In the genomic region with DNA sequence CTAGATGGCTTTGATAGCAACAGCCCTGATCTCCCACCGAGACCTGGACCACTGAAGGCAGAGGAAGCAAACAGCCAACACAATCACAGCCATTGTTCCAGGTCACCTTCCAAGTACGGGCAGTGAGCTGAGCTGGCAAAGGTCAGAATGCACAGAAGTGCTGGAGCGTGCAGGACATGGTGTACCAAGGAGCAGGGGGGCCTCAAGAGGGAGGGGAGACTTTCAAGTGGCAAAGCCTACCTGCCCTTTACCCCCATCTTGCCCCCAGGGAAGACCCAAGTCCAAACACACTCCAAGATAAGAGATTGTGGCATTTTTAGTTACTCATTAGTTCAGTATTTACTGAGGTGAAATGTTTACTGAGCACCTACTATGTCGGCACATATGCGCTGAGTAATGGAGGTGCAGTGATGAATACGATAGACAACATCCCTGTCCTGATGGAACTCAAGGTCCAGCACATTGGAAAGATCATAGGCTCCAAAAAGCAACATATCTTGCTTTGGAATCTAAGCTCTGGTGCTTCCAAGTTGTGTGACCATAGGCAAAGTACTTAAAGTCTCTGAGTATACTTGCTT, we compare ENCODE assay signal across 1 cellular context.
A peak's percentile ranks its signal among the peaks of the same experiment; 100 is the strongest.
TF ChIP-seq lines count a peak whose summit lies in the region.

No MANE protein-coding gene starts in this region.

TF ChIP-seq in HepG2, 621 proteins besides CTCF, POLR2A, EP300 and RAD21 (continued from another document):
- TF ChIP-seq, protein P1, sequence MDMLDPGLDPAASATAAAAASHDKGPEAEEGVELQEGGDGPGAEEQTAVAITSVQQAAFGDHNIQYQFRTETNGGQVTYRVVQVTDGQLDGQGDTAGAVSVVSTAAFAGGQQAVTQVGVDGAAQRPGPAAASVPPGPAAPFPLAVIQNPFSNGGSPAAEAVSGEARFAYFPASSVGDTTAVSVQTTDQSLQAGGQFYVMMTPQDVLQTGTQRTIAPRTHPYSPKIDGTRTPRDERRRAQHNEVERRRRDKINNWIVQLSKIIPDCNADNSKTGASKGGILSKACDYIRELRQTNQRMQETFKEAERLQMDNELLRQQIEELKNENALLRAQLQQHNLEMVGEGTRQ (IDR thresholded peaks at IDR 0.05; ENCODE audit: low read depth, low read length): no peak
- TF ChIP-seq, protein P1 (CRISPR knock-in tag; IDR thresholded peaks at IDR 0.05; ENCODE audit: borderline replicate concordance): no peak
- TF ChIP-seq, protein P2, sequence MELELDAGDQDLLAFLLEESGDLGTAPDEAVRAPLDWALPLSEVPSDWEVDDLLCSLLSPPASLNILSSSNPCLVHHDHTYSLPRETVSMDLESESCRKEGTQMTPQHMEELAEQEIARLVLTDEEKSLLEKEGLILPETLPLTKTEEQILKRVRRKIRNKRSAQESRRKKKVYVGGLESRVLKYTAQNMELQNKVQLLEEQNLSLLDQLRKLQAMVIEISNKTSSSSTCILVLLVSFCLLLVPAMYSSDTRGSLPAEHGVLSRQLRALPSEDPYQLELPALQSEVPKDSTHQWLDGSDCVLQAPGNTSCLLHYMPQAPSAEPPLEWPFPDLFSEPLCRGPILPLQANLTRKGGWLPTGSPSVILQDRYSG (CRISPR knock-in tag; IDR thresholded peaks at IDR 0.05): no peak
- TF ChIP-seq, protein P3, sequence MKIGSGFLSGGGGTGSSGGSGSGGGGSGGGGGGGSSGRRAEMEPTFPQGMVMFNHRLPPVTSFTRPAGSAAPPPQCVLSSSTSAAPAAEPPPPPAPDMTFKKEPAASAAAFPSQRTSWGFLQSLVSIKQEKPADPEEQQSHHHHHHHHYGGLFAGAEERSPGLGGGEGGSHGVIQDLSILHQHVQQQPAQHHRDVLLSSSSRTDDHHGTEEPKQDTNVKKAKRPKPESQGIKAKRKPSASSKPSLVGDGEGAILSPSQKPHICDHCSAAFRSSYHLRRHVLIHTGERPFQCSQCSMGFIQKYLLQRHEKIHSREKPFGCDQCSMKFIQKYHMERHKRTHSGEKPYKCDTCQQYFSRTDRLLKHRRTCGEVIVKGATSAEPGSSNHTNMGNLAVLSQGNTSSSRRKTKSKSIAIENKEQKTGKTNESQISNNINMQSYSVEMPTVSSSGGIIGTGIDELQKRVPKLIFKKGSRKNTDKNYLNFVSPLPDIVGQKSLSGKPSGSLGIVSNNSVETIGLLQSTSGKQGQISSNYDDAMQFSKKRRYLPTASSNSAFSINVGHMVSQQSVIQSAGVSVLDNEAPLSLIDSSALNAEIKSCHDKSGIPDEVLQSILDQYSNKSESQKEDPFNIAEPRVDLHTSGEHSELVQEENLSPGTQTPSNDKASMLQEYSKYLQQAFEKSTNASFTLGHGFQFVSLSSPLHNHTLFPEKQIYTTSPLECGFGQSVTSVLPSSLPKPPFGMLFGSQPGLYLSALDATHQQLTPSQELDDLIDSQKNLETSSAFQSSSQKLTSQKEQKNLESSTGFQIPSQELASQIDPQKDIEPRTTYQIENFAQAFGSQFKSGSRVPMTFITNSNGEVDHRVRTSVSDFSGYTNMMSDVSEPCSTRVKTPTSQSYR (CRISPR knock-in tag; IDR thresholded peaks at IDR 0.05; ENCODE audit: borderline replicate concordance): no peak
- TF ChIP-seq ZBTB7B (CRISPR knock-in tag; IDR thresholded peaks at IDR 0.05) (0 out of 2 replicates have a peak, but pooled peaks have one; percentile 26), CREM (IDR thresholded peaks at IDR 0.05) (peak; percentile 30; the same call in 1 of the 2 replicates), CREM (CRISPR knock-in tag; IDR thresholded peaks at IDR 0.05) (no peak), SALL1 (CRISPR knock-in tag; IDR thresholded peaks at IDR 0.05) (0 out of 2 replicates have a peak, but pooled peaks have one; percentile 29), ZNF263 (CRISPR knock-in tag; IDR thresholded peaks at IDR 0.05) (0 out of 2 replicates have a peak, but pooled peaks have one; percentile 24), ZMYM3 (CRISPR knock-in tag; IDR thresholded peaks at IDR 0.05) (peak; percentile 85), PCBP2 (optimal IDR thresholded peaks at IDR 0.05; ENCODE audit: low read depth, low read length, poor library complexity, severe bottlenecking) (no peak), ZNF432 (CRISPR knock-in tag; IDR thresholded peaks at IDR 0.05; ENCODE audit: borderline replicate concordance) (no peak), HDAC2 (CRISPR knock-in tag; IDR thresholded peaks at IDR 0.05) (peak; percentile 53), FOXP1 (IDR thresholded peaks at IDR 0.05) (no peak), FOXP1 (CRISPR knock-in tag; IDR thresholded peaks at IDR 0.05) (peak; percentile 48; the same call in 1 of the 2 replicates), TSC22D2 (CRISPR knock-in tag; IDR thresholded peaks at IDR 0.05; ENCODE audit: borderline replicate concordance) (no peak), SOX6 (IDR thresholded peaks at IDR 0.05) (no peak), SOX6 (CRISPR knock-in tag; IDR thresholded peaks at IDR 0.05) (peak; percentile 38; the same call in 1 of the 2 replicates), HNF4G (IDR thresholded peaks at IDR 0.05; ENCODE audit: borderline replicate concordance, low read depth, low read length) (peak; percentile 64; the same call in 1 of the 2 replicates), HNF4G (CRISPR knock-in tag; IDR thresholded peaks at IDR 0.05; ENCODE audit: borderline replicate concordance, low read depth) (no peak), ZFX (CRISPR knock-in tag; IDR thresholded peaks at IDR 0.05; ENCODE audit: low read depth) (no peak), FOXA1 (IDR thresholded peaks at IDR 0.05) (no peak), FOXA1 (CRISPR knock-in tag; IDR thresholded peaks at IDR 0.05) (peak; percentile 10; the same call in 1 of the 2 replicates), SMAD3 (CRISPR knock-in tag; IDR thresholded peaks at IDR 0.05) (no peak)
- TF ChIP-seq, protein P4, sequence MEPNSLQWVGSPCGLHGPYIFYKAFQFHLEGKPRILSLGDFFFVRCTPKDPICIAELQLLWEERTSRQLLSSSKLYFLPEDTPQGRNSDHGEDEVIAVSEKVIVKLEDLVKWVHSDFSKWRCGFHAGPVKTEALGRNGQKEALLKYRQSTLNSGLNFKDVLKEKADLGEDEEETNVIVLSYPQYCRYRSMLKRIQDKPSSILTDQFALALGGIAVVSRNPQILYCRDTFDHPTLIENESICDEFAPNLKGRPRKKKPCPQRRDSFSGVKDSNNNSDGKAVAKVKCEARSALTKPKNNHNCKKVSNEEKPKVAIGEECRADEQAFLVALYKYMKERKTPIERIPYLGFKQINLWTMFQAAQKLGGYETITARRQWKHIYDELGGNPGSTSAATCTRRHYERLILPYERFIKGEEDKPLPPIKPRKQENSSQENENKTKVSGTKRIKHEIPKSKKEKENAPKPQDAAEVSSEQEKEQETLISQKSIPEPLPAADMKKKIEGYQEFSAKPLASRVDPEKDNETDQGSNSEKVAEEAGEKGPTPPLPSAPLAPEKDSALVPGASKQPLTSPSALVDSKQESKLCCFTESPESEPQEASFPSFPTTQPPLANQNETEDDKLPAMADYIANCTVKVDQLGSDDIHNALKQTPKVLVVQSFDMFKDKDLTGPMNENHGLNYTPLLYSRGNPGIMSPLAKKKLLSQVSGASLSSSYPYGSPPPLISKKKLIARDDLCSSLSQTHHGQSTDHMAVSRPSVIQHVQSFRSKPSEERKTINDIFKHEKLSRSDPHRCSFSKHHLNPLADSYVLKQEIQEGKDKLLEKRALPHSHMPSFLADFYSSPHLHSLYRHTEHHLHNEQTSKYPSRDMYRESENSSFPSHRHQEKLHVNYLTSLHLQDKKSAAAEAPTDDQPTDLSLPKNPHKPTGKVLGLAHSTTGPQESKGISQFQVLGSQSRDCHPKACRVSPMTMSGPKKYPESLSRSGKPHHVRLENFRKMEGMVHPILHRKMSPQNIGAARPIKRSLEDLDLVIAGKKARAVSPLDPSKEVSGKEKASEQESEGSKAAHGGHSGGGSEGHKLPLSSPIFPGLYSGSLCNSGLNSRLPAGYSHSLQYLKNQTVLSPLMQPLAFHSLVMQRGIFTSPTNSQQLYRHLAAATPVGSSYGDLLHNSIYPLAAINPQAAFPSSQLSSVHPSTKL (CRISPR knock-in tag; IDR thresholded peaks at IDR 0.05): 0 out of 2 replicates have a peak, but pooled peaks have one; percentile 26
- TF ChIP-seq, protein P5, sequence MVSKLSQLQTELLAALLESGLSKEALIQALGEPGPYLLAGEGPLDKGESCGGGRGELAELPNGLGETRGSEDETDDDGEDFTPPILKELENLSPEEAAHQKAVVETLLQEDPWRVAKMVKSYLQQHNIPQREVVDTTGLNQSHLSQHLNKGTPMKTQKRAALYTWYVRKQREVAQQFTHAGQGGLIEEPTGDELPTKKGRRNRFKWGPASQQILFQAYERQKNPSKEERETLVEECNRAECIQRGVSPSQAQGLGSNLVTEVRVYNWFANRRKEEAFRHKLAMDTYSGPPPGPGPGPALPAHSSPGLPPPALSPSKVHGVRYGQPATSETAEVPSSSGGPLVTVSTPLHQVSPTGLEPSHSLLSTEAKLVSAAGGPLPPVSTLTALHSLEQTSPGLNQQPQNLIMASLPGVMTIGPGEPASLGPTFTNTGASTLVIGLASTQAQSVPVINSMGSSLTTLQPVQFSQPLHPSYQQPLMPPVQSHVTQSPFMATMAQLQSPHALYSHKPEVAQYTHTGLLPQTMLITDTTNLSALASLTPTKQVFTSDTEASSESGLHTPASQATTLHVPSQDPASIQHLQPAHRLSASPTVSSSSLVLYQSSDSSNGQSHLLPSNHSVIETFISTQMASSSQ (IDR thresholded peaks at IDR 0.05; ENCODE audit: low read depth): peak; percentile 75
- TF ChIP-seq, protein P5 (CRISPR knock-in tag; IDR thresholded peaks at IDR 0.05; ENCODE audit: borderline replicate concordance): 0 out of 2 replicates have a peak, but pooled peaks have one; percentile 22
- TF ChIP-seq, protein P6, sequence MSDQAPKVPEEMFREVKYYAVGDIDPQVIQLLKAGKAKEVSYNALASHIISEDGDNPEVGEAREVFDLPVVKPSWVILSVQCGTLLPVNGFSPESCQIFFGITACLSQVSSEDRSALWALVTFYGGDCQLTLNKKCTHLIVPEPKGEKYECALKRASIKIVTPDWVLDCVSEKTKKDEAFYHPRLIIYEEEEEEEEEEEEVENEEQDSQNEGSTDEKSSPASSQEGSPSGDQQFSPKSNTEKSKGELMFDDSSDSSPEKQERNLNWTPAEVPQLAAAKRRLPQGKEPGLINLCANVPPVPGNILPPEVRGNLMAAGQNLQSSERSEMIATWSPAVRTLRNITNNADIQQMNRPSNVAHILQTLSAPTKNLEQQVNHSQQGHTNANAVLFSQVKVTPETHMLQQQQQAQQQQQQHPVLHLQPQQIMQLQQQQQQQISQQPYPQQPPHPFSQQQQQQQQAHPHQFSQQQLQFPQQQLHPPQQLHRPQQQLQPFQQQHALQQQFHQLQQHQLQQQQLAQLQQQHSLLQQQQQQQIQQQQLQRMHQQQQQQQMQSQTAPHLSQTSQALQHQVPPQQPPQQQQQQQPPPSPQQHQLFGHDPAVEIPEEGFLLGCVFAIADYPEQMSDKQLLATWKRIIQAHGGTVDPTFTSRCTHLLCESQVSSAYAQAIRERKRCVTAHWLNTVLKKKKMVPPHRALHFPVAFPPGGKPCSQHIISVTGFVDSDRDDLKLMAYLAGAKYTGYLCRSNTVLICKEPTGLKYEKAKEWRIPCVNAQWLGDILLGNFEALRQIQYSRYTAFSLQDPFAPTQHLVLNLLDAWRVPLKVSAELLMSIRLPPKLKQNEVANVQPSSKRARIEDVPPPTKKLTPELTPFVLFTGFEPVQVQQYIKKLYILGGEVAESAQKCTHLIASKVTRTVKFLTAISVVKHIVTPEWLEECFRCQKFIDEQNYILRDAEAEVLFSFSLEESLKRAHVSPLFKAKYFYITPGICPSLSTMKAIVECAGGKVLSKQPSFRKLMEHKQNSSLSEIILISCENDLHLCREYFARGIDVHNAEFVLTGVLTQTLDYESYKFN (CRISPR knock-in tag; conservative IDR thresholded peaks at IDR 0.05): peak; percentile 58
- TF ChIP-seq, protein P7, sequence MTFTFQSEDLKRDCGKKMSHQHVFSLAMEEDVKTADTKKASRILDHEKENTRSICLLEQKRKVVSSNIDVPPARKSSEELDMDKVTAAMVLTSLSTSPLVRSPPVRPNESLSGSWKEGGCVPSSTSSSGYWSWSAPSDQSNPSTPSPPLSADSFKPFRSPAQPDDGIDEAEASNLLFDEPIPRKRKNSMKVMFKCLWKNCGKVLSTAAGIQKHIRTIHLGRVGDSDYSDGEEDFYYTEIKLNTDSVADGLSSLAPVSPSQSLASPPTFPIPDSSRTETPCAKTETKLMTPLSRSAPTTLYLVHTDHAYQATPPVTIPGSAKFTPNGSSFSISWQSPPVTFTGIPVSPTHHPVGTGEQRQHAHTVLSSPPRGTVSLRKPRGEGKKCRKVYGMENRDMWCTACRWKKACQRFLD (CRISPR knock-in tag; IDR thresholded peaks at IDR 0.05; ENCODE audit: borderline replicate concordance): no peak
- TF ChIP-seq, protein P8, sequence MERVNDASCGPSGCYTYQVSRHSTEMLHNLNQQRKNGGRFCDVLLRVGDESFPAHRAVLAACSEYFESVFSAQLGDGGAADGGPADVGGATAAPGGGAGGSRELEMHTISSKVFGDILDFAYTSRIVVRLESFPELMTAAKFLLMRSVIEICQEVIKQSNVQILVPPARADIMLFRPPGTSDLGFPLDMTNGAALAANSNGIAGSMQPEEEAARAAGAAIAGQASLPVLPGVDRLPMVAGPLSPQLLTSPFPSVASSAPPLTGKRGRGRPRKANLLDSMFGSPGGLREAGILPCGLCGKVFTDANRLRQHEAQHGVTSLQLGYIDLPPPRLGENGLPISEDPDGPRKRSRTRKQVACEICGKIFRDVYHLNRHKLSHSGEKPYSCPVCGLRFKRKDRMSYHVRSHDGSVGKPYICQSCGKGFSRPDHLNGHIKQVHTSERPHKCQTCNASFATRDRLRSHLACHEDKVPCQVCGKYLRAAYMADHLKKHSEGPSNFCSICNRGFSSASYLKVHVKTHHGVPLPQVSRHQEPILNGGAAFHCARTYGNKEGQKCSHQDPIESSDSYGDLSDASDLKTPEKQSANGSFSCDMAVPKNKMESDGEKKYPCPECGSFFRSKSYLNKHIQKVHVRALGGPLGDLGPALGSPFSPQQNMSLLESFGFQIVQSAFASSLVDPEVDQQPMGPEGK (CRISPR knock-in tag; IDR thresholded peaks at IDR 0.05): peak; percentile 86
